20 cellular contexts compared by ENCODE assay signal in the genomic region with DNA sequence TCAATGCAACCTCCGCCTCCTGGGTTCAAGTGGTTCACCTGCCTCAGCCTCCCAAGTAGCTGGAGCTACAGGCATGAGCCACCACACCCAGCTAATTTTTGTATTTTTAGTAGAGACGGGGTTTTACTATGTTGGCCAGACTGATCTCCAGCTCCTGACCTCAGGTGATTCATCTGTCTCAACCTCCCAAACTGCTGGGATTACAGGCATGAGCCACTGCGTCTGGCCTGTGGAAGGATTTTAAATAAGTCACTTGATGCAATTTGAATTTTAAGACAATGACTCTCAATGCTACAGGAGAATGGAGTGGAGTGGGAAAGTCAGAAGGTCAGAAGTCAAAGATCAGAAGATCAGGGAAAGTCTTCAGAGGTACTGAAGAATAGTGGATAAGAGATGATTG. TPM values are rescaled to one million over a fixed set of nuclear protein-coding genes. Genes with fewer than 3 reads are reported as not detected.
DNase-seq lines count a peak whose midpoint lies in the region; ATAC-seq and TF ChIP-seq lines count a peak whose summit lies in the region.
"Had no signal": no experiment of that assay in that cellular context is flagged by ENCODE, and none has a peak within 500 bp of the region (broad histone marks: within the 10 kb centered on the region; RNA-seq: fewer than 3 reads in every experiment).

No MANE protein-coding gene starts in this region.

- H3K4me1 ChIP-seq in smooth muscle cell (ENCODE audit: low read depth) = peaks cover 2% of the 10 kb centered on the region

- no peaks in the 10 kb centered on the region for H4K20me1 ChIP-seq in smooth muscle cell (ENCODE audit: low read depth)

- H3K27me3 ChIP-seq in MG63 (no peaks in the 10 kb centered on the region), smooth muscle cell (ENCODE audit: low read depth) (no peaks in the 10 kb centered on the region)

- no peaks in the 10 kb centered on the region for H3K79me2 ChIP-seq in smooth muscle cell (ENCODE audit: low read depth)

- no peak for TF ChIP-seq CTCF in smooth muscle cell (IDR thresholded peaks at IDR 0.05; ENCODE audit: borderline replicate concordance, insufficient read depth, poor library complexity, severe bottlenecking)

- DNase-seq in EL (peak; percentile 50), MG63 (peak; percentile 31), glomerular visceral epithelial cell (ENCODE audit: extremely low spot score) (peak; percentile 11), smooth muscle cell (lab: John Stamatoyannopoulos, UW; ENCODE audit: unreplicated experiment) (no peak), NCI-H2196 (lab: John Stamatoyannopoulos, UW; ENCODE audit: unreplicated experiment) (no peak)
- no peak for DNase-seq in activated CD4-positive, CD25-positive, alpha-beta regulatory T cell (lab: John Stamatoyannopoulos, UW)
- DNase-seq: CD4-positive, alpha-beta memory T cell; DMS153; GF-D8; NCI-H1092 treated with DMSO at 0.1 percent for 48 hours; NCI-H1436 treated with DMSO at 0.1 percent for 48 hours; NCI-H1930; NCI-H226; NCI-H510A treated with DMSO at 0.1 percent for 48 hours; NCI-H748 treated with DMSO at 0.1 percent for 48 hours had no signal

- no peak overlapping the region for H3K9ac ChIP-seq in smooth muscle cell (ENCODE audit: low read depth)

- WGBS in smooth muscle cell (ENCODE audit: low lambda C conversion rate) = 59% methylated on average over 3 of the region's 3 CpGs

- H3K27ac ChIP-seq in smooth muscle cell (ENCODE audit: low read depth) = peak overlapping the region; percentile 42

- H2AFZ ChIP-seq in smooth muscle cell (ENCODE audit: low read depth) = no peak overlapping the region

- H3K9me3 ChIP-seq in MG63 (no peaks in the 10 kb centered on the region), smooth muscle cell (replicated peaks; ENCODE audit: low read depth) (no peaks in the 10 kb centered on the region)

- H3K4me3 ChIP-seq in MG63 = no peak overlapping the region
- H3K4me3 ChIP-seq in smooth muscle cell = no peak overlapping the region
- H3K4me3 ChIP-seq: K562 had no signal

- no peak overlapping the region for H3K4me2 ChIP-seq in smooth muscle cell

- ATAC-seq in GM21619 (IDR thresholded peaks at IDR 0.05; ENCODE audit: unreplicated experiment) = no peak
- ATAC-seq: K562, Panc1, SK-N-SH treated with all-trans-retinoic acid at 6 μM for 48 hours had no signal

- peaks cover 7% of the 10 kb centered on the region for H3F3A ChIP-seq in smooth muscle cell (ENCODE audit: low read depth)

- H3K36me3 ChIP-seq in MG63 = no peaks in the 10 kb centered on the region
- H3K36me3 ChIP-seq in smooth muscle cell (ENCODE audit: low read depth) = no peaks in the 10 kb centered on the region

RNA-seq across cellular contexts. Expression of a gene that starts 15.3 kb away (rescaled TPM):
- total RNA-seq in MG63 (2014; rRNA removed; shearing (Covaris generic); ENCODE audit: low replicate concordance) = not detected in 2 replicates
- total RNA-seq in smooth muscle cell = 1.6 and 2.0 TPM in 2 replicates
- polyA plus RNA-seq in smooth muscle cell = 0.77 and 4.5 TPM in 2 replicates
- total RNA-seq: A673; CD4-positive, alpha-beta memory T cell; K562 had no signal
- polyA plus RNA-seq: CD4-positive, alpha-beta memory T cell; K562 had no signal

RNA-seq across cellular contexts. Expression of a gene that starts 18.5 kb away (rescaled TPM):
- 29.2 and 29.7 TPM in 2 replicates for total RNA-seq in MG63 (2014; rRNA removed; shearing (Covaris generic); ENCODE audit: low replicate concordance)
- 83.4 and 101 TPM in 2 replicates for total RNA-seq in smooth muscle cell
- polyA plus RNA-seq in smooth muscle cell = 87.3 and 90.0 TPM in 2 replicates

RNA-seq across cellular contexts. Expression of a gene that starts 22.2 kb away (rescaled TPM):
- 8.6 and 15.3 TPM in 2 replicates for total RNA-seq in MG63 (2014; rRNA removed; shearing (Covaris generic); ENCODE audit: low replicate concordance)
- total RNA-seq in smooth muscle cell = 7.4 and 14.5 TPM in 2 replicates
- 5.4 and 6.7 TPM in 2 replicates for polyA plus RNA-seq in smooth muscle cell
- total RNA-seq: A673, K562 had no signal
- polyA plus RNA-seq: CD4-positive, alpha-beta memory T cell; K562 had no signal

Comparison
In these comparisons a context has a peak if more than half of its experiments do, and no peak if none do; other contexts are left out.
1. DNase-seq: peak in EL (single experiment), MG63 (single experiment) and glomerular visceral epithelial cell (single experiment); none in smooth muscle cell (single experiment), activated CD4-positive, CD25-positive, alpha-beta regulatory T cell (0 of 4) and NCI-H2196 (single experiment).